21 cellular contexts compared by ENCODE assay signal in genomic region chr16:11011326-11011725, GRCh38.
DNase-seq lines count a peak whose midpoint lies in the region; ATAC-seq and TF ChIP-seq lines count a peak whose summit lies in the region.
"Had no signal": no experiment of that assay in that cellular context is flagged by ENCODE, and none has a peak within 500 bp of the region (broad histone marks: within the 10 kb centered on the region; RNA-seq: fewer than 3 reads in every experiment).

No MANE protein-coding gene starts in this region.

- H2AFZ ChIP-seq in IMR-90 (replicated peaks; ENCODE audit: low read length, poor library complexity) (no peak overlapping the region), osteoblast (ENCODE audit: low read length) (no peak overlapping the region)

- POLR2A ChIA-PET in IMR-90 (lab: Charles Lee; ENCODE audit: unreplicated experiment): no interaction called here

- dilution Hi-C loops in IMR-90 (cut with HindIII; ENCODE audit: low sequenced_read_pairs, unreplicated experiment): no loop called here

- BruUV-seq in IMR-90 (replicated peaks; lab: Mats Ljungman, UMichigan): no TSS peak

- no peak overlapping the region for H3K56ac ChIP-seq in IMR-90 (ENCODE audit: extremely low read depth, insufficient read depth, low read length)

- H4K91ac ChIP-seq in IMR-90 (ENCODE audit: insufficient read depth, low read depth, low read length): 0 out of 2 replicates have a peak overlapping the region, but pooled peaks have one; percentile 33

- 0 out of 2 replicates have a peak overlapping the region, but pooled peaks have one; percentile 34 for H3K23ac ChIP-seq in IMR-90 (ENCODE audit: low read depth, low read length)

- no peak overlapping the region for H3K4me2 ChIP-seq in IMR-90 (ENCODE audit: low read depth, low read length)
- H3K4me2 ChIP-seq in osteoblast (ENCODE audit: insufficient read depth, low read length): no peak overlapping the region
- H3K4me2 ChIP-seq: BLaER1 treated with 17β-estradiol and CSF1 and Interleukin-3, amounts not matched to agents 10 nM and 100 nM had no signal

- TF ChIP-seq RAD21 in IMR-90 (IDR thresholded peaks at IDR 0.05; ENCODE audit: low read length): no peak

- H3K79me1 ChIP-seq in IMR-90 (ENCODE audit: low read depth in 1 of 2, low read length in 2 of 2): peaks cover 24 to 42% of the 10 kb centered on the region in 2 experiments; a peak in 3 of 4 replicates

- H3K9me1 ChIP-seq in IMR-90 (ENCODE audit: insufficient read depth, low read length): peaks cover 27% of the 10 kb centered on the region

- no peak overlapping the region for H2AK9ac ChIP-seq in IMR-90 (replicated peaks; ENCODE audit: low read depth, low read length, poor library complexity)

- H3K14ac ChIP-seq in IMR-90 (replicated peaks; ENCODE audit: low read depth, low read length): peak overlapping the region; percentile 72; the same call in 1 of the 2 replicates

- no peak overlapping the region; the same call in 1 of the 2 replicates for H3K27ac ChIP-seq in IMR-90 (ENCODE audit: insufficient read depth, low read length)
- H3K27ac ChIP-seq in adrenal gland: peak overlapping the region in 4 of 5 donors; percentile 26 to 78 (median 66)
- peak overlapping the region; percentile 64 for H3K27ac ChIP-seq in left ventricle myocardium inferior (replicated peaks)
- no peak overlapping the region for H3K27ac ChIP-seq in osteoblast (ENCODE audit: low read depth, low read length)
- H3K27ac ChIP-seq: BLaER1 treated with 17β-estradiol and CSF1 and Interleukin-3, amounts not matched to agents 10 nM and 100 nM had no signal

- H3K4me1 ChIP-seq in IMR-90 (ENCODE audit: control insufficient read depth, insufficient read depth, low read length) (peaks cover 11% of the 10 kb centered on the region), adrenal gland (replicated peaks in 1 of 2) (peaks cover 5 to 8% of the 10 kb centered on the region in 2 donors), left ventricle myocardium inferior (peaks cover 22% of the 10 kb centered on the region), osteoblast (ENCODE audit: insufficient read depth, low read length) (peaks cover 11% of the 10 kb centered on the region)
- H3K4me1 ChIP-seq: BLaER1 treated with 17β-estradiol and CSF1 and Interleukin-3, amounts not matched to agents 10 nM and 100 nM had no signal

- H3K9ac ChIP-seq in IMR-90 (ENCODE audit: low read depth, low read length): no peak overlapping the region
- H3K9ac ChIP-seq: BLaER1 treated with 17β-estradiol and CSF1 and Interleukin-3, amounts not matched to agents 10 nM and 100 nM had no signal

- TF ChIP-seq CTCF in IMR-90 (conservative IDR thresholded peaks at IDR 0.05; ENCODE audit: low read depth, low read length): no peak
- no peak for TF ChIP-seq CTCF in adrenal gland (IDR thresholded peaks at IDR 0.05)
- no peak for TF ChIP-seq CTCF in left ventricle myocardium inferior (IDR thresholded peaks at IDR 0.05; ENCODE audit: borderline replicate concordance)
- TF ChIP-seq CTCF in osteoblast (IDR thresholded peaks at IDR 0.05; ENCODE audit: extremely low read depth, low read depth, low read length): no peak

- peak overlapping the region; percentile 62; the same call in 1 of the 2 replicates for H2BK20ac ChIP-seq in IMR-90 (ENCODE audit: low read depth, low read length)

- H3K4ac ChIP-seq in IMR-90 (ENCODE audit: low read depth, low read length): peak overlapping the region; percentile 73; the same call in 1 of the 2 replicates

- no CpG with 5 or more reads among the region's 1 CpG for WGBS in IMR-90 (ENCODE audit: extremely low coverage in 2 of 2, insufficient read length in 1 of 2), 2 experiments
- 86 to 100% (median 89%) methylated on average over 1 of the region's 1 CpG for WGBS in adrenal gland, 4 donors

- TF ChIP-seq POLR2A in IMR-90 (IDR thresholded peaks at IDR 0.05; ENCODE audit: low read depth, low read length) (no peak), adrenal gland (IDR thresholded peaks at IDR 0.05) (no peak)

- peak overlapping the region; percentile 7 for H2BK5ac ChIP-seq in IMR-90 (ENCODE audit: low read depth, low read length, poor library complexity, severe bottlenecking)

- intact Hi-C loops in IMR-90 (cut with micrococcal nuclease) (no loop called here), adrenal gland (cut with DNase I) (no loop called here), left ventricle myocardium inferior (cut with micrococcal nuclease) (no loop called here)

- H4K5ac ChIP-seq in IMR-90 (ENCODE audit: low read depth, low read length): peak overlapping the region; percentile 68

- DNase-seq in IMR-90: no peak
- no peak for DNase-seq in adrenal gland
- DNase-seq in left ventricle myocardium inferior: no peak
- peak; percentile 27 for DNase-seq in osteoblast (ENCODE audit: insufficient read length, low spot score, missing footprints)
- DNase-seq in NOMO-1 (lab: John Stamatoyannopoulos, UW; ENCODE audit: unreplicated experiment in 2 of 2): no peak
- DNase-seq in HK-2 (ENCODE audit: unreplicated experiment): no peak
- DNase-seq in stimulated activated CD4-positive, alpha-beta T cell treated with anti-CD3 and anti-CD28 coated beads, Interleukin-2, amount 100 ng/mL, for 48 hours: no peak
- DNase-seq: CD8-positive, alpha-beta memory T cell; COR-L47; DMS 273 treated with DMSO at 0.1 percent for 48 hours; DMS53; DND-41; EL; GOT3; H7; HFFc6 had no signal

- no peaks in the 10 kb centered on the region for H3K27me3 ChIP-seq in IMR-90 (ENCODE audit: control insufficient read depth, insufficient read depth, low read length)
- no peaks in the 10 kb centered on the region for H3K27me3 ChIP-seq in adrenal gland
- no peaks in the 10 kb centered on the region for H3K27me3 ChIP-seq in left ventricle myocardium inferior (ENCODE audit: low read depth)
- H3K27me3 ChIP-seq in osteoblast (ENCODE audit: insufficient read depth, low read length): no peaks in the 10 kb centered on the region
- H3K27me3 ChIP-seq: BLaER1 treated with 17β-estradiol and CSF1 and Interleukin-3, amounts not matched to agents 10 nM and 100 nM had no signal

- H2BK15ac ChIP-seq in IMR-90 (ENCODE audit: low read depth, low read length): peak overlapping the region; percentile 35; the same call in 2 of the 3 replicates

- H4K20me1 ChIP-seq in IMR-90 (ENCODE audit: insufficient read depth, low read length): no peaks in the 10 kb centered on the region
- H4K20me1 ChIP-seq in osteoblast (ENCODE audit: insufficient read depth, low read length): no peaks in the 10 kb centered on the region

- H2AK5ac ChIP-seq in IMR-90 (ENCODE audit: low read depth, low read length): peak overlapping the region; percentile 73; the same call in 1 of the 2 replicates

- no peaks in the 10 kb centered on the region for H3K79me2 ChIP-seq in osteoblast (ENCODE audit: insufficient read depth, low read length)

- H2BK120ac ChIP-seq in IMR-90 (ENCODE audit: low read depth, low read length): no peak overlapping the region; the same call in 1 of the 2 replicates

- CTCF ChIA-PET in IMR-90 (lab: Yijun Ruan, JAX): no interaction called here

- H3K18ac ChIP-seq in IMR-90 (ENCODE audit: low read depth, low read length): peak overlapping the region; percentile 79

- H3K9me3 ChIP-seq in IMR-90 (ENCODE audit: control insufficient read depth, insufficient read depth, low read length): no peaks in the 10 kb centered on the region
- H3K9me3 ChIP-seq in adrenal gland (replicated peaks in 1 of 3): no peaks in the 10 kb centered on the region
- H3K9me3 ChIP-seq in left ventricle myocardium inferior (replicated peaks): peaks cover 4% of the 10 kb centered on the region
- no peaks in the 10 kb centered on the region for H3K9me3 ChIP-seq in osteoblast (ENCODE audit: low read depth, low read length)
- H3K9me3 ChIP-seq: BLaER1 treated with 17β-estradiol and CSF1 and Interleukin-3, amounts not matched to agents 10 nM and 100 nM had no signal

- ATAC-seq in IMR-90 (ENCODE audit: low read depth) (no peak), GM18909 (IDR thresholded peaks at IDR 0.05; ENCODE audit: poor library complexity, unreplicated experiment) (no peak)
- ATAC-seq: GM12878, HCT116, HepG2 had no signal

- peak overlapping the region in 1 of 2 experiments; percentile 28; a peak in 2 of 4 replicates for H4K8ac ChIP-seq in IMR-90 (ENCODE audit: low read depth in 2 of 2, low read length in 2 of 2)

- in situ Hi-C loops in IMR-90 (cut with MboI; ENCODE audit: low sequenced_read_pairs): no loop called here

- H3K4me3 ChIP-seq in IMR-90 (ENCODE audit: insufficient read depth, low read depth, low read length) (no peak overlapping the region), adrenal gland (no peak overlapping the region), left ventricle myocardium inferior (no peak overlapping the region), osteoblast (ENCODE audit: insufficient read depth, low read length) (no peak overlapping the region)
- H3K4me3 ChIP-seq: BLaER1 treated with 17β-estradiol and CSF1 and Interleukin-3, amounts not matched to agents 10 nM and 100 nM; GM12878 had no signal

- H3K36me3 ChIP-seq in IMR-90 (ENCODE audit: control insufficient read depth, insufficient read depth, low read length) (peaks cover 3% of the 10 kb centered on the region; the same call in 1 of the 2 replicates), adrenal gland (replicated peaks in 1 of 2) (no peaks in the 10 kb centered on the region), left ventricle myocardium inferior (peaks cover 3% of the 10 kb centered on the region), osteoblast (ENCODE audit: insufficient read depth, low read length) (peaks cover 2% of the 10 kb centered on the region)

TF ChIP-seq in IMR-90, 13 proteins besides CTCF, POLR2A, EP300 and RAD21 (continues in another document):
- TF ChIP-seq MXI1 (IDR thresholded peaks at IDR 0.05; ENCODE audit: borderline replicate concordance, low read depth, low read length): no peak
- TF ChIP-seq RCOR1 (IDR thresholded peaks at IDR 0.05; ENCODE audit: insufficient replicate concordance, low read length): no peak
- no peak for TF ChIP-seq MAFK (IDR thresholded peaks at IDR 0.05; ENCODE audit: low read depth, low read length)
- no peak for TF ChIP-seq ELK1 (IDR thresholded peaks at IDR 0.05; ENCODE audit: borderline replicate concordance, low read depth, low read length)
- TF ChIP-seq FOS (IDR thresholded peaks at IDR 0.05; ENCODE audit: low read depth, low read length): no peak
- TF ChIP-seq MAZ (IDR thresholded peaks at IDR 0.05; ENCODE audit: borderline replicate concordance, low read depth, low read length): no peak

Comparison
In these comparisons a context has a peak if more than half of its experiments do, and no peak if none do; other contexts are left out.
1. H3K27ac ChIP-seq: peak in adrenal gland (4 of 5) and left ventricle myocardium inferior (single experiment); none in IMR-90 (single experiment) and osteoblast (single experiment).